In genomic region chr4:576245-576821, GRCh38 we compare ENCODE assay signal across 10 cellular contexts. TPM values are rescaled to one million over a fixed set of nuclear protein-coding genes. Genes with fewer than 3 reads are reported as not detected.
A peak's percentile ranks its signal among the peaks of the same experiment; 100 is the strongest.
DNase-seq lines count a peak whose midpoint lies in the region; ATAC-seq and TF ChIP-seq lines count a peak whose summit lies in the region.
"Had no signal": no experiment of that assay in that cellular context is flagged by ENCODE, and none has a peak within 500 bp of the region (broad histone marks: within the 10 kb centered on the region; RNA-seq: fewer than 3 reads in every experiment).

TSS of gene TMEM271 (minus strand) at chr4:576295. CDS start at chr4:576062, 233 bp downstream.

- peaks cover 6% of the 10 kb centered on the region for H3K4me1 ChIP-seq in iPS DF 6.9 (ENCODE audit: control insufficient read depth, insufficient read depth, low read length)
- peaks cover 0 to 32% (median 16%) of the 10 kb centered on the region in 4 donors for H3K4me1 ChIP-seq in stomach
- H3K4me1 ChIP-seq in tibial artery, result peaks cover 0 to 26% (median 12%) of the 10 kb centered on the region in 4 donors

- no peak for ATAC-seq in activated naive CD4-positive, alpha-beta T cell treated with anti-CD3 and anti-CD28 coated beads, Interleukin-2, amount 50 U/mL, for 72 hours

- no peak for TF ChIP-seq EP300 in stomach (IDR thresholded peaks at IDR 0.05)

- peak within 1 kb of the TSS; percentile 68 for H3K4me3 Mint-ChIP-seq in activated naive CD4-positive, alpha-beta T cell treated with anti-CD3 and anti-CD28 coated beads, Interleukin-2, amount 50 U/mL, for 24 hours

- H3K27ac ChIP-seq in WERI-Rb-1, result peak within 1 kb of the TSS; percentile 69
- H3K27ac ChIP-seq in iPS DF 6.9 (ENCODE audit: low read length), result no peak within 1 kb of the TSS
- H3K27ac ChIP-seq in stomach, result no peak within 1 kb of the TSS
- no peak within 1 kb of the TSS for H3K27ac ChIP-seq in tibial artery
- no peak within 1 kb of the TSS for H3K27ac ChIP-seq in brain microvascular endothelial cell
- H3K27ac ChIP-seq: KMS-11 had no signal

- H3K27me3 ChIP-seq in WERI-Rb-1 (ENCODE audit: insufficient read depth, low read depth, severe bottlenecking) (no peaks in the 10 kb centered on the region), iPS DF 6.9 (ENCODE audit: control insufficient read depth, insufficient read depth, low read length) (peaks cover 48% of the 10 kb centered on the region), stomach (peaks cover 36 to 98% (median 77%) of the 10 kb centered on the region in 3 donors), tibial artery (peaks cover 0 to 86% of the 10 kb centered on the region in 2 donors), brain microvascular endothelial cell (replicated peaks) (peaks cover 57% of the 10 kb centered on the region)

- no peak within 1 kb of the TSS for H3K27ac Mint-ChIP-seq in activated naive CD4-positive, alpha-beta T cell treated with anti-CD3 and anti-CD28 coated beads, Interleukin-2, amount 50 U/mL, for 24 hours
- peak within 1 kb of the TSS in 1 of 2 donors; percentile 72 for H3K27ac Mint-ChIP-seq in activated naive CD4-positive, alpha-beta T cell treated with anti-CD3 and anti-CD28 coated beads, Interleukin-2, amount 50 U/mL, for 72 hours

- peaks cover 2% of the 10 kb centered on the region for H3K36me3 Mint-ChIP-seq in activated naive CD4-positive, alpha-beta T cell treated with anti-CD3 and anti-CD28 coated beads, Interleukin-2, amount 50 U/mL, for 24 hours
- H3K36me3 Mint-ChIP-seq in activated naive CD4-positive, alpha-beta T cell treated with anti-CD3 and anti-CD28 coated beads, Interleukin-2, amount 50 U/mL, for 72 hours, result peaks cover 6 to 23% of the 10 kb centered on the region in 2 donors

- TF ChIP-seq POLR2A in stomach (IDR thresholded peaks at IDR 0.05), result no peak

- no peaks in the 10 kb centered on the region for H3K9me3 ChIP-seq in WERI-Rb-1 (ENCODE audit: severe bottlenecking)
- H3K9me3 ChIP-seq in iPS DF 6.9 (ENCODE audit: control insufficient read depth, insufficient read depth, low read length), result no peaks in the 10 kb centered on the region
- H3K9me3 ChIP-seq in stomach, result no peaks in the 10 kb centered on the region
- no peaks in the 10 kb centered on the region for H3K9me3 ChIP-seq in tibial artery

- no peaks in the 10 kb centered on the region for H3K36me3 ChIP-seq in WERI-Rb-1
- H3K36me3 ChIP-seq in iPS DF 6.9 (ENCODE audit: control insufficient read depth, insufficient read depth, low read length), result no peaks in the 10 kb centered on the region
- no peaks in the 10 kb centered on the region for H3K36me3 ChIP-seq in stomach
- no peaks in the 10 kb centered on the region for H3K36me3 ChIP-seq in tibial artery
- H3K36me3 ChIP-seq in brain microvascular endothelial cell (replicated peaks), result no peaks in the 10 kb centered on the region

- intact Hi-C loops in stomach (cut with DNase I; ENCODE audit: low total_unique reads), result no loop called here
- intact Hi-C loops in tibial artery (cut with DNase I; ENCODE audit: low total_unique reads), result no loop called here

- H3K9me3 Mint-ChIP-seq in activated naive CD4-positive, alpha-beta T cell treated with anti-CD3 and anti-CD28 coated beads, Interleukin-2, amount 50 U/mL, for 24 hours, result peaks cover 1% of the 10 kb centered on the region
- no peaks in the 10 kb centered on the region for H3K9me3 Mint-ChIP-seq in activated naive CD4-positive, alpha-beta T cell treated with anti-CD3 and anti-CD28 coated beads, Interleukin-2, amount 50 U/mL, for 72 hours

- DNase-seq in activated naive CD4-positive, alpha-beta T cell treated with anti-CD3 and anti-CD28 coated beads, Interleukin-2, amount 50 U/mL, for 72 hours (ENCODE audit: low spot score in 2 of 2), result no peak
- DNase-seq in WERI-Rb-1 (peak; percentile 57), iPS DF 6.9 (ENCODE audit: low read depth, low spot score) (no peak), stomach (no peak), tibial artery (no peak), brain microvascular endothelial cell (no peak), HPDE6-E6E7 (ENCODE audit: extremely low spot score) (no peak)
- DNase-seq: DMS153 had no signal

- peaks cover 11% of the 10 kb centered on the region for H3K4me1 Mint-ChIP-seq in activated naive CD4-positive, alpha-beta T cell treated with anti-CD3 and anti-CD28 coated beads, Interleukin-2, amount 50 U/mL, for 24 hours

- in situ Hi-C loops in brain microvascular endothelial cell (cut with HindIII; ENCODE audit: low pct_ligation_motif_present, low sequenced_read_pairs), result no loop called here

- peak within 1 kb of the TSS; percentile 47 for H3K4me3 ChIP-seq in WERI-Rb-1 (ENCODE audit: low read depth, low read length)
- H3K4me3 ChIP-seq in iPS DF 6.9 (ENCODE audit: low read length), result peak within 1 kb of the TSS; percentile 46; the same call in 1 of the 2 replicates
- H3K4me3 ChIP-seq in stomach, result peak within 1 kb of the TSS in 3 of 4 donors; percentile 6 to 33 (median 14)
- H3K4me3 ChIP-seq in tibial artery, result peak within 1 kb of the TSS in 1 of 2 donors; percentile 22
- H3K4me3 ChIP-seq in brain microvascular endothelial cell (ENCODE audit: low read depth, low read length), result no peak within 1 kb of the TSS

- H3K27me3 Mint-ChIP-seq in activated naive CD4-positive, alpha-beta T cell treated with anti-CD3 and anti-CD28 coated beads, Interleukin-2, amount 50 U/mL, for 24 hours, result peaks cover 56% of the 10 kb centered on the region

- TF ChIP-seq CTCF in WERI-Rb-1 (IDR thresholded peaks at IDR 0.05; ENCODE audit: low read depth, low read length) (no peak), stomach (IDR thresholded peaks at IDR 0.05) (no peak), tibial artery (IDR thresholded peaks at IDR 0.05) (no peak), brain microvascular endothelial cell (IDR thresholded peaks at IDR 0.05; ENCODE audit: low read depth, low read length, missing control alignments) (no peak)

- WGBS in iPS DF 6.9 (ENCODE audit: insufficient coverage, insufficient read length), result no CpG with 5 or more reads among the region's 60 CpGs
- WGBS in stomach, 5 donors, result 1 to 4% (median 3%) methylated on average over 14 to 52 of the region's 60 CpGs

RNA-seq across cellular contexts. Expression of gene TMEM271, which starts in this region (rescaled TPM):
- not detected for total RNA-seq in activated naive CD4-positive, alpha-beta T cell treated with anti-CD3 and anti-CD28 coated beads, Interleukin-2, amount 50 U/mL, for 72 hours
- not detected for total RNA-seq in stomach
- under 1 TPM in 1 of 3 donors, not detected in 2; 0.03 TPM for polyA plus RNA-seq in stomach
